ENCODE assay signal across 8 cellular contexts in genomic region chr5:181223729-181224389, GRCh38. TPM values are rescaled to one million over a fixed set of nuclear protein-coding genes. Genes with fewer than 3 reads are reported as not detected.
DNase-seq lines count a peak whose midpoint lies in the region; ATAC-seq and TF ChIP-seq lines count a peak whose summit lies in the region.

No MANE protein-coding gene starts in this region.

- ATAC-seq in GM18907 (IDR thresholded peaks at IDR 0.05; ENCODE audit: unreplicated experiment) (peak; percentile 0), lung (ENCODE audit: insufficient read depth, low FRiP score) (no peak), GM19351 (IDR thresholded peaks at IDR 0.05; ENCODE audit: unreplicated experiment) (no peak)

- no peaks in the 10 kb centered on the region for H3K9me2 ChIP-seq in Karpas-422 (replicated peaks; ENCODE audit: insufficient read depth, low read length)

- H3K9ac ChIP-seq in Karpas-422 (ENCODE audit: low read length): peak overlapping the region; percentile 86

- 1% methylated on average over 31 of the region's 31 CpGs for WGBS in lung, 2 donors
- WGBS in thyroid gland, 2 donors: 1 to 3% methylated on average over 22 to 23 of the region's 31 CpGs

- H2AFZ ChIP-seq in Karpas-422 (ENCODE audit: low read length): no peak overlapping the region

- no peaks in the 10 kb centered on the region for H4K20me1 ChIP-seq in Karpas-422 (ENCODE audit: insufficient read depth, low read depth, low read length)

- H3K27ac ChIP-seq in Karpas-422 (ENCODE audit: low read length) (peak overlapping the region; percentile 96), caudate nucleus (ENCODE audit: low read depth, low read length) (peak overlapping the region; percentile 96), lung (ENCODE audit: low read depth in 1 of 2, low read length in 1 of 2) (peak overlapping the region; percentile 95 to 98), thyroid gland (peak overlapping the region; percentile 91 to 95 (median 95))

- TF ChIP-seq POLR2A in thyroid gland (IDR thresholded peaks at IDR 0.05): no peak

- no peaks in the 10 kb centered on the region for H3K27me3 ChIP-seq in Karpas-422 (ENCODE audit: low read length)
- H3K27me3 ChIP-seq in lung (ENCODE audit: control insufficient read depth, insufficient read depth): no peaks in the 10 kb centered on the region
- H3K27me3 ChIP-seq in thyroid gland: no peaks in the 10 kb centered on the region

- peak overlapping the region; percentile 98 for H3K4me2 ChIP-seq in Karpas-422 (ENCODE audit: low read depth, low read length, poor library complexity, severe bottlenecking)

- H3K4me1 ChIP-seq in Karpas-422 (ENCODE audit: low read length) (peaks cover 38% of the 10 kb centered on the region), lung (ENCODE audit: control insufficient read depth in 2 of 2, insufficient read depth in 2 of 2, low read length in 2 of 2) (peaks cover 0 to 18% of the 10 kb centered on the region in 2 donors), thyroid gland (peaks cover 19 to 28% of the 10 kb centered on the region in 2 donors)

- H3K9me3 ChIP-seq in Karpas-422 (ENCODE audit: low read length): no peaks in the 10 kb centered on the region
- H3K9me3 ChIP-seq in lung (ENCODE audit: control insufficient read depth in 2 of 2, insufficient read depth in 1 of 2, low read length in 1 of 2): no peaks in the 10 kb centered on the region
- no peaks in the 10 kb centered on the region for H3K9me3 ChIP-seq in thyroid gland

- H3K4me3 ChIP-seq in Karpas-422 (ENCODE audit: low read length) (peak overlapping the region; percentile 96), lung (peak overlapping the region; percentile 74), thyroid gland (replicated peaks in 1 of 3) (peak overlapping the region; percentile 81 to 86 (median 85))

- H3K36me3 ChIP-seq in Karpas-422 (ENCODE audit: insufficient read depth, low read length) (peaks cover 5% of the 10 kb centered on the region; the same call in 1 of the 2 replicates), lung (ENCODE audit: control insufficient read depth in 2 of 2, insufficient read depth in 2 of 2, low read length in 2 of 2) (peaks cover 0 to 2% of the 10 kb centered on the region in 2 donors), thyroid gland (no peaks in the 10 kb centered on the region)

- peaks cover 40% of the 10 kb centered on the region for H3K79me2 ChIP-seq in Karpas-422 (ENCODE audit: low read length)

- TF ChIP-seq CTCF in lung (IDR thresholded peaks at IDR 0.05; ENCODE audit: control extremely low read depth, extremely low read depth) (no peak), thyroid gland (IDR thresholded peaks at IDR 0.05) (no peak)

- intact Hi-C loops in thyroid gland (cut with DNase I): loop anchor here (2.0 to 5.0 kb wide), 2 partner anchors 37 kb away; partner anchors contain the start of gene TRIM52

- DNase-seq in Karpas-422 (peak; percentile 84), caudate nucleus (lab: John Stamatoyannopoulos, UW) (no peak), lung (ENCODE audit: low spot score) (no peak), thyroid gland (peak; percentile 43 to 53), kidney glomerular epithelial cell (lab: John Stamatoyannopoulos, UW) (no peak)
- no peak for DNase-seq in stimulated activated naive CD4-positive, alpha-beta T cell (lab: John Stamatoyannopoulos, UW)

RNA-seq across cellular contexts. Expression of gene TRIM41, which starts 0.8 kb away (rescaled TPM):
- 23.6 and 46.2 TPM in 2 replicates for total RNA-seq in Karpas-422 (2014; rRNA removed; shearing (Covaris generic); ENCODE audit: low replicate concordance)
- 10 to 100 TPM; 13.1 to 38.6 TPM for total RNA-seq in lung
- polyA plus RNA-seq in lung: 10 to 100 TPM; 20.3 to 24.1 TPM
- total RNA-seq in thyroid gland: 10 to 100 TPM; 18.8 to 31.1 (median 22.8) TPM

RNA-seq across cellular contexts. Expression of gene TRIM7, which starts 18.9 kb away (rescaled TPM):
- 2.0 TPM in 1 of 2 replicates, not detected in the other for total RNA-seq in Karpas-422 (2014; rRNA removed; shearing (Covaris generic); ENCODE audit: low replicate concordance)
- 1 to 10 TPM in 1 of 2 donors, under 1 TPM in 1; 0.46 to 3.8 TPM for total RNA-seq in lung
- polyA plus RNA-seq in lung: 1 to 10 TPM; 1.2 to 3.6 TPM
- 10 to 100 TPM; 12.3 to 14.2 (median 13.0) TPM for total RNA-seq in thyroid gland

RNA-seq across cellular contexts. Expression of gene RACK1, which starts 19.8 kb away (rescaled TPM):
- total RNA-seq in Karpas-422 (2014; rRNA removed; shearing (Covaris generic); ENCODE audit: low replicate concordance): 7,026 and 7,196 TPM in 2 replicates
- 1,000 to 10,000 TPM; 1,254 to 2,994 TPM for total RNA-seq in lung
- polyA plus RNA-seq in lung: 1,000 to 10,000 TPM; 1,850 to 2,028 TPM
- total RNA-seq in thyroid gland: 1,000 to 10,000 TPM; 2,254 to 3,332 (median 2,569) TPM

RNA-seq across cellular contexts. Expression of gene TRIM52, which starts 37.1 kb away (rescaled TPM):
- 18.7 and 21.8 TPM in 2 replicates for total RNA-seq in Karpas-422 (2014; rRNA removed; shearing (Covaris generic); ENCODE audit: low replicate concordance)
- total RNA-seq in lung (10 to 100 TPM; 16.1 to 19.3 TPM), thyroid gland (10 to 100 TPM; 14.8 to 30.8 (median 23.8) TPM)
- polyA plus RNA-seq in lung: 10 to 100 TPM in 1 of 2 donors, 1 to 10 TPM in 1; 6.5 to 11.6 TPM

Comparison
In these comparisons a context has a peak if more than half of its experiments do, and no peak if none do; other contexts are left out.
1. DNase-seq: peak in Karpas-422 (single experiment) and thyroid gland (2 of 2); none in caudate nucleus (0 of 61), lung (single experiment), kidney glomerular epithelial cell (single experiment) and stimulated activated naive CD4-positive, alpha-beta T cell (0 of 6).
2. Peak in every context shown above with its lines, with median percentiles within 50 percentile points of each other: H3K27ac ChIP-seq and H3K4me3 ChIP-seq.